In the genomic region with DNA sequence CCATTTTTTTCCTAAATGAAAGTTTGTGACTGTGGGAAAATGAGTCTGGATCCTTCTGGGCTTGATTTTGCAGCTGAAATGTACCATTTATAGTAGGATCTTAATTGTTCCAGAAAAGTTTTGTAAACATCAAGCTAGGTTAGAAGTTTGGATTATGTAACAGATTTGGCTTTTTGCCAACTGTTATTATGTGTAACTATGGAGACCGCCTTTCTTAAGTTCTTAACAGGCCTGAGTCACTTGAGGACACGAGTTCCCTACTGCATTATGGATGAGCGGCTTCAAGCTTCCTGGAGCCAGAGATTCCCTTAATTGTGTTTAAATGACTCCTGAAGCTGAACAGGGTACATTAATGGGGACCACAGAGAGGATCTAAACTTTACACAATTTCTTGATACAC, we compare ENCODE assay signal across 9 cellular contexts. TPM values are rescaled to one million over a fixed set of nuclear protein-coding genes. Genes with fewer than 3 reads are reported as not detected.
DNase-seq lines count a peak whose midpoint lies in the region; ATAC-seq and TF ChIP-seq lines count a peak whose summit lies in the region.
"Had no signal": no experiment of that assay in that cellular context is flagged by ENCODE, and none has a peak within 500 bp of the region (broad histone marks: within the 10 kb centered on the region; RNA-seq: fewer than 3 reads in every experiment).

No MANE protein-coding gene starts in this region.

- no peaks in the 10 kb centered on the region for H3K27me3 ChIP-seq in adrenal gland
- H3K27me3 ChIP-seq in hepatocyte = no peaks in the 10 kb centered on the region

- TF ChIP-seq POLR2A in adrenal gland (IDR thresholded peaks at IDR 0.05) = no peak

- H3K4me3 Mint-ChIP-seq in stimulated activated memory B cell treated with anti-CD40 and anti-IgM and Interleukin-4, amounts not matched to agents 10 μg/mL and 1 μg/mL and 100 μg/mL, for 72 hours = no peak overlapping the region
- H3K4me3 Mint-ChIP-seq in activated CD8-positive, alpha-beta memory T cell treated with anti-CD3 and anti-CD28 coated beads, Interleukin-2, amount 10 ng/mL, durations not matched to agents 7 days and 5 days = no peak overlapping the region
- H3K4me3 Mint-ChIP-seq: stimulated activated naive CD8-positive, alpha-beta T cell treated with anti-CD3 and anti-CD28 coated beads, Interleukin-15, Interleukin-2, amounts not matched to agents 100 ng/mL and 50 ng/mL, for 24 hours had no signal

- intact Hi-C loops in adrenal gland (cut with DNase I) = no loop called here

- no peaks in the 10 kb centered on the region for H3K9me3 Mint-ChIP-seq in stimulated activated memory B cell treated with anti-CD40 and anti-IgM and Interleukin-4, amounts not matched to agents 10 μg/mL and 1 μg/mL and 100 μg/mL, for 72 hours
- H3K9me3 Mint-ChIP-seq in activated CD8-positive, alpha-beta memory T cell treated with anti-CD3 and anti-CD28 coated beads, Interleukin-2, amount 10 ng/mL, durations not matched to agents 7 days and 5 days (ENCODE audit: low read depth) = no peaks in the 10 kb centered on the region
- H3K9me3 Mint-ChIP-seq: stimulated activated naive CD8-positive, alpha-beta T cell treated with anti-CD3 and anti-CD28 coated beads, Interleukin-15, Interleukin-2, amounts not matched to agents 100 ng/mL and 50 ng/mL, for 24 hours had no signal

- no peak overlapping the region for H3K4me3 ChIP-seq in adrenal gland
- no peak overlapping the region for H3K4me3 ChIP-seq in hepatocyte

- no peaks in the 10 kb centered on the region for H4K20me1 ChIP-seq in hepatocyte (ENCODE audit: insufficient read depth, poor library complexity, severe bottlenecking)

- H3K36me3 ChIP-seq in adrenal gland (replicated peaks in 1 of 2) = no peaks in the 10 kb centered on the region
- no peaks in the 10 kb centered on the region for H3K36me3 ChIP-seq in hepatocyte (replicated peaks; ENCODE audit: insufficient read depth, low read depth)

- CTCF ChIA-PET in activated CD8-positive, alpha-beta memory T cell treated with anti-CD3 and anti-CD28 coated beads, Interleukin-2, amount 10 ng/mL, durations not matched to agents 7 days and 5 days (lab: Charles Lee) = interaction anchor here (0.6 to 1.7 kb wide), 2 partner anchors 66 to 403 kb away, joined by 3 to 5 read pairs; no protein-coding TSS in a partner anchor

- no peaks in the 10 kb centered on the region for H3K9me3 ChIP-seq in adrenal gland (replicated peaks in 1 of 3)
- no peaks in the 10 kb centered on the region for H3K9me3 ChIP-seq in hepatocyte (ENCODE audit: low read depth)

- no peak for ATAC-seq in GM18907 (IDR thresholded peaks at IDR 0.05; ENCODE audit: unreplicated experiment)
- ATAC-seq in stimulated activated memory B cell treated with anti-CD40 and anti-IgM and Interleukin-4, amounts not matched to agents 10 μg/mL and 1 μg/mL and 100 μg/mL, for 72 hours = no peak
- ATAC-seq in activated CD8-positive, alpha-beta memory T cell treated with anti-CD3 and anti-CD28 coated beads, Interleukin-2, amount 10 ng/mL, durations not matched to agents 7 days and 5 days = no peak

- H3K27ac ChIP-seq in adrenal gland (peak overlapping the region in 3 of 5 donors; percentile 29 to 53 (median 53)), hepatocyte (no peak overlapping the region)

- H3K27me3 Mint-ChIP-seq in stimulated activated memory B cell treated with anti-CD40 and anti-IgM and Interleukin-4, amounts not matched to agents 10 μg/mL and 1 μg/mL and 100 μg/mL, for 72 hours = no peaks in the 10 kb centered on the region
- H3K27me3 Mint-ChIP-seq in activated CD8-positive, alpha-beta memory T cell treated with anti-CD3 and anti-CD28 coated beads, Interleukin-2, amount 10 ng/mL, durations not matched to agents 7 days and 5 days = no peaks in the 10 kb centered on the region
- H3K27me3 Mint-ChIP-seq: stimulated activated naive CD8-positive, alpha-beta T cell treated with anti-CD3 and anti-CD28 coated beads, Interleukin-15, Interleukin-2, amounts not matched to agents 100 ng/mL and 50 ng/mL, for 24 hours had no signal

- DNase-seq in D341Med (ENCODE audit: low spot score) (peak; percentile 70), NCI-H1436 treated with DMSO at 0.1 percent for 48 hours (lab: John Stamatoyannopoulos, UW) (peak; percentile 88), adrenal gland (peak in 6 of 7 donors; percentile 44 to 81 (median 64)), hepatocyte (ENCODE audit: low spot score) (peak; percentile 81), stromal cell of bone marrow (ENCODE audit: low read depth) (peak; percentile 92)
- DNase-seq in activated CD8-positive, alpha-beta memory T cell treated with anti-CD3 and anti-CD28 coated beads, Interleukin-2, amount 10 ng/mL, durations not matched to agents 7 days and 5 days = no peak

- WGBS in adrenal gland, 4 donors = 7 to 33% (median 16%) methylated on average over 3 of the region's 3 CpGs
- WGBS in hepatocyte (ENCODE audit: low lambda C conversion rate, missing lambda C conversion rate) = 67% methylated on average over 3 of the region's 3 CpGs

- peaks cover 21% of the 10 kb centered on the region for H3K4me1 Mint-ChIP-seq in stimulated activated memory B cell treated with anti-CD40 and anti-IgM and Interleukin-4, amounts not matched to agents 10 μg/mL and 1 μg/mL and 100 μg/mL, for 72 hours
- H3K4me1 Mint-ChIP-seq in activated CD8-positive, alpha-beta memory T cell treated with anti-CD3 and anti-CD28 coated beads, Interleukin-2, amount 10 ng/mL, durations not matched to agents 7 days and 5 days = peaks cover 12% of the 10 kb centered on the region

- no peak overlapping the region for H3K27ac Mint-ChIP-seq in stimulated activated memory B cell treated with anti-CD40 and anti-IgM and Interleukin-4, amounts not matched to agents 10 μg/mL and 1 μg/mL and 100 μg/mL, for 72 hours
- H3K27ac Mint-ChIP-seq in activated CD8-positive, alpha-beta memory T cell treated with anti-CD3 and anti-CD28 coated beads, Interleukin-2, amount 10 ng/mL, durations not matched to agents 7 days and 5 days = no peak overlapping the region
- H3K27ac Mint-ChIP-seq: stimulated activated naive CD8-positive, alpha-beta T cell treated with anti-CD3 and anti-CD28 coated beads, Interleukin-15, Interleukin-2, amounts not matched to agents 100 ng/mL and 50 ng/mL, for 24 hours had no signal

- no peak overlapping the region for H2AFZ ChIP-seq in hepatocyte

- no peak overlapping the region for H3K4me2 ChIP-seq in hepatocyte

- H3K9me2 ChIP-seq in hepatocyte (replicated peaks; ENCODE audit: insufficient read depth) = no peaks in the 10 kb centered on the region

- H3K36me3 Mint-ChIP-seq in stimulated activated memory B cell treated with anti-CD40 and anti-IgM and Interleukin-4, amounts not matched to agents 10 μg/mL and 1 μg/mL and 100 μg/mL, for 72 hours = peaks cover 21% of the 10 kb centered on the region
- peaks cover 8% of the 10 kb centered on the region for H3K36me3 Mint-ChIP-seq in activated CD8-positive, alpha-beta memory T cell treated with anti-CD3 and anti-CD28 coated beads, Interleukin-2, amount 10 ng/mL, durations not matched to agents 7 days and 5 days

- TF ChIP-seq CTCF in adrenal gland (IDR thresholded peaks at IDR 0.05) (no peak), hepatocyte (IDR thresholded peaks at IDR 0.05; ENCODE audit: poor library complexity) (no peak)

- peaks cover 0 to 14% of the 10 kb centered on the region in 2 donors for H3K4me1 ChIP-seq in adrenal gland (replicated peaks in 1 of 2)
- no peaks in the 10 kb centered on the region for H3K4me1 ChIP-seq in hepatocyte (ENCODE audit: insufficient read depth)

- H3K79me2 ChIP-seq in hepatocyte = peaks cover 30% of the 10 kb centered on the region

RNA-seq across cellular contexts. Expression of gene SLC25A33, which starts 22.2 kb away (rescaled TPM):
- total RNA-seq in adrenal gland (10 to 100 TPM in 1 of 8 donors, 1 to 10 TPM in 7; 2.1 to 10.3 (median 3.3) TPM), hepatocyte (21.7 and 22.1 TPM in 2 replicates)
- polyA plus RNA-seq in adrenal gland (1 to 10 TPM; 1.9 to 5.5 (median 2.6) TPM), hepatocyte (10.8 and 14.4 TPM in 2 replicates)
- total RNA-seq in activated CD8-positive, alpha-beta memory T cell treated with anti-CD3 and anti-CD28 coated beads, Interleukin-2, amount 10 ng/mL, durations not matched to agents 7 days and 5 days = 1 to 10 TPM; 4.5 to 7.7 TPM

RNA-seq across cellular contexts. Expression of gene TMEM201, which starts 27.3 kb away (rescaled TPM):
- total RNA-seq in adrenal gland (10 to 100 TPM in 5 of 8 donors, 1 to 10 TPM in 3; 5.2 to 12.6 (median 10.3) TPM), hepatocyte (3.6 and 3.7 TPM in 2 replicates)
- polyA plus RNA-seq in adrenal gland (10 to 100 TPM in 1 of 3 donors, 1 to 10 TPM in 2; 2.1 to 11.2 (median 6.5) TPM), hepatocyte (8.7 and 11.2 TPM in 2 replicates)
- total RNA-seq in activated CD8-positive, alpha-beta memory T cell treated with anti-CD3 and anti-CD28 coated beads, Interleukin-2, amount 10 ng/mL, durations not matched to agents 7 days and 5 days = 10 to 100 TPM; 20.0 to 26.9 TPM
